Comparison of ENCODE assay signal across 10 cellular contexts in the genomic region with DNA sequence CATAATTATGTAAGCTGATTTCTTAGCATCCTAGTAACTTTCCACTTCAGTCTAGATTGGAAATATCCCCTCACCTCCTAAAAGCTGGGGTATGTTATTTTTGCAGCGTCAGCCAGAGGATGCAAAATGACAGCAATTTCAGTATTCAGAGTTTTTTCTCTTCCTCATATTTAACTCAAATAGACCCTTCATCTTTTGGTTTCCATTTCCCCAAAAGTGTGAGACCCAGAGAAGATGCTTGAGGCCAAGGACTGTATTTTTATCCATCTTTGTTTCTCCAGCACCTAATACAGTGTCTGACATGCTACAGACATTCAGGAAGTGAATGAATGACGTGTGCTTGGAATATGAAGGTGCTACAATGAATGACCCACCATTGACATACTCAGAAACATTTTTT.
"Had no signal": no experiment of that assay in that cellular context is flagged by ENCODE, and none has a peak within 500 bp of the region (broad histone marks: within the 10 kb centered on the region; RNA-seq: fewer than 3 reads in every experiment).

No MANE protein-coding gene starts in this region.

- H3K4me1 ChIP-seq: HAP-1 had no signal

- H3K36me3 ChIP-seq: HAP-1 had no signal

- ATAC-seq: HCT116, HepG2 had no signal

- H3K4me3 ChIP-seq: GM23248, HAP-1 had no signal

- H2AFZ ChIP-seq: GM23248 had no signal

- FAIRE-seq: HepG2 had no signal

- H3K9ac ChIP-seq: GM23248, KMS-11 had no signal

- H3K9me3 ChIP-seq: HAP-1 had no signal

- H3K27ac ChIP-seq: GM23248, HL-60, KMS-11 had no signal

- H3K4me2 ChIP-seq: KMS-11 had no signal

- DNase-seq: GM23248, GOT3, H7, HFFc6, KBM-7 had no signal
